ENCODE assay signal across 9 cellular contexts in the genomic region with DNA sequence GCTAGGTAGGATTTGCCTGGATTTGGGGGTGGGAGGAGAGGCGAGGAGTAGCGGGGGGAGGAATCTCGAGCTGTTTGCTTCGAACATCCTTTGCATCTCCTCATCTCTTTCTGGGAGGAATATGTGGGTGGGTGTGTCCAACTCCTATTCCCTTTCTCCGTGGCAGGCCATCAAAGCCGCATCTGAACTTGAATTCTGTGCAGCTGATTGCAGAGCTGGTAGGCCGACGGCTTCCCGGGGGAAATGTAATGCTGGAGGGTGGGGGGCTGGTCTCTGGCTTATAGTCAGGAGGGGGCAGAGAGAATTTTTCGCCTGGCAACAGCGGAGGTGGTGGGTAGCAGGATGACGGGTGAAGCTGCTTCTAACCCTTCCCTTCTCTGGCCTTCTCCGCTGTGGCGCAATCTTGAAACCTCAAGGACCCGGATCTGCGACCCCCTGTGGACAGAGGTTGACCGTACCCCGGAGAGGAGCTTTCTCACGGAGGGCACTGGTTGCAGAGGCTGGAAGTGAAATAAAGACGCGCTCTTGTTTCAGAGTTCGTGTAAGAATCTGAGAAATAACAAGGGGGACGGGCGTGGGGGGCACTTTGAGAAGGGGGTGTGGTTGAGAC. TPM values are rescaled to one million over a fixed set of nuclear protein-coding genes. Genes with fewer than 3 reads are reported as not detected.
DNase-seq lines count a peak whose midpoint lies in the region; ATAC-seq and TF ChIP-seq lines count a peak whose summit lies in the region.
"Had no signal": no experiment of that assay in that cellular context is flagged by ENCODE, and none has a peak within 500 bp of the region (broad histone marks: within the 10 kb centered on the region; RNA-seq: fewer than 3 reads in every experiment).

No MANE protein-coding gene starts in this region.

- 35% methylated on average over 19 of the region's 24 CpGs for WGBS in smooth muscle cell (ENCODE audit: low lambda C conversion rate)

- TF ChIP-seq CTCF in foreskin fibroblast (IDR thresholded peaks at IDR 0.05; ENCODE audit: low read depth, low read length): no peak
- no peak for TF ChIP-seq CTCF in smooth muscle cell (IDR thresholded peaks at IDR 0.05; ENCODE audit: borderline replicate concordance, insufficient read depth, poor library complexity, severe bottlenecking)
- no peak for TF ChIP-seq CTCF in foreskin keratinocyte (conservative IDR thresholded peaks at IDR 0.05)

- ATAC-seq in foreskin keratinocyte: no peak

- no peak overlapping the region for H3K9ac ChIP-seq in smooth muscle cell (ENCODE audit: low read depth)
- H3K9ac ChIP-seq: KMS-11 had no signal

- H3K4me1 ChIP-seq in SJCRH30 (no peaks in the 10 kb centered on the region), smooth muscle cell (ENCODE audit: low read depth) (no peaks in the 10 kb centered on the region), foreskin keratinocyte (no peaks in the 10 kb centered on the region)

- H3K27ac ChIP-seq in SJCRH30 (no peak overlapping the region), smooth muscle cell (ENCODE audit: low read depth) (no peak overlapping the region), foreskin keratinocyte (no peak overlapping the region)
- H3K27ac ChIP-seq: KMS-11 had no signal

- no peak overlapping the region for H2AFZ ChIP-seq in smooth muscle cell (ENCODE audit: low read depth)

- H4K20me1 ChIP-seq in smooth muscle cell (ENCODE audit: low read depth): no peaks in the 10 kb centered on the region

- H3K9me3 ChIP-seq in SJCRH30 (replicated peaks): no peaks in the 10 kb centered on the region
- no peaks in the 10 kb centered on the region for H3K9me3 ChIP-seq in smooth muscle cell (replicated peaks; ENCODE audit: low read depth)

- H3K4me2 ChIP-seq in smooth muscle cell: peak overlapping the region; percentile 81
- H3K4me2 ChIP-seq: KMS-11 had no signal

- no peaks in the 10 kb centered on the region for H3F3A ChIP-seq in smooth muscle cell (ENCODE audit: low read depth)

- no peaks in the 10 kb centered on the region for H3K36me3 ChIP-seq in SJCRH30
- H3K36me3 ChIP-seq in smooth muscle cell (ENCODE audit: low read depth): no peaks in the 10 kb centered on the region

- DNase-seq in NCI-H82 (lab: John Stamatoyannopoulos, UW) (peak; percentile 7), NCI-H82 treated with DMSO at 0.1 percent for 48 hours (lab: John Stamatoyannopoulos, UW; ENCODE audit: unreplicated experiment) (no peak), SJCRH30 (peak in 1 of 2 experiments; percentile 4), foreskin fibroblast (peak in 1 of 2 donors; percentile 14), smooth muscle cell (lab: John Stamatoyannopoulos, UW; ENCODE audit: unreplicated experiment) (no peak), foreskin keratinocyte (no peak), SW480 (ENCODE audit: low spot score) (no peak)
- no peak for DNase-seq in stimulated activated naive CD4-positive, alpha-beta T cell treated with Interleukin-2 at 50 U/mL for 16 hours (lab: John Stamatoyannopoulos, UW)

- H3K27me3 ChIP-seq in SJCRH30 (no peaks in the 10 kb centered on the region), smooth muscle cell (ENCODE audit: low read depth) (peaks cover 43% of the 10 kb centered on the region), foreskin keratinocyte (peaks cover 65% of the 10 kb centered on the region)

- no peaks in the 10 kb centered on the region for H3K79me2 ChIP-seq in smooth muscle cell (ENCODE audit: low read depth)

- H3K4me3 ChIP-seq in SJCRH30 (peak overlapping the region; percentile 45), foreskin fibroblast (ENCODE audit: low read depth in 1 of 2, low read length in 2 of 2) (peak overlapping the region; percentile 33 to 39), smooth muscle cell (peak overlapping the region; percentile 40)

RNA-seq across cellular contexts. Expression of a gene that starts 0.7 kb away (rescaled TPM):
- total RNA-seq in SJCRH30 (2014; rRNA removed; shearing (Covaris generic)): 0.30 and 0.34 TPM in 2 replicates
- total RNA-seq in smooth muscle cell (0.49 TPM in 1 of 2 replicates, not detected in the other), foreskin keratinocyte (not detected in 2 replicates)
- polyA plus RNA-seq in smooth muscle cell (0.38 TPM in 1 of 2 replicates, not detected in the other), foreskin keratinocyte (not detected in 2 replicates)
